In genomic region chr4:76718806-76719205, GRCh38 we compare ENCODE assay signal across 23 cellular contexts.
DNase-seq lines count a peak whose midpoint lies in the region; ATAC-seq and TF ChIP-seq lines count a peak whose summit lies in the region.
"Had no signal": no experiment of that assay in that cellular context is flagged by ENCODE, and none has a peak within 500 bp of the region (broad histone marks: within the 10 kb centered on the region; RNA-seq: fewer than 3 reads in every experiment).

No MANE protein-coding gene starts in this region.

- WGBS in smooth muscle cell (ENCODE audit: low lambda C conversion rate) = 86% methylated on average over 1 of the region's 1 CpG

- H3K27me3 ChIP-seq in BJ (ENCODE audit: control insufficient read depth, insufficient read depth, low read length) = no peaks in the 10 kb centered on the region
- no peaks in the 10 kb centered on the region for H3K27me3 ChIP-seq in smooth muscle cell (ENCODE audit: low read depth)

- H3K79me2 ChIP-seq in smooth muscle cell (ENCODE audit: low read depth) = peaks cover 42% of the 10 kb centered on the region

- peaks cover 83% of the 10 kb centered on the region for H3K4me1 Mint-ChIP-seq in HFFc6 (ENCODE audit: low read depth)
- H3K4me1 Mint-ChIP-seq in MCF 10A (ENCODE audit: insufficient read depth, unreplicated experiment) = peaks cover 33% of the 10 kb centered on the region
- H3K4me1 Mint-ChIP-seq in mesothelial cell of epicardium = peaks cover 38% of the 10 kb centered on the region
- H3K4me1 Mint-ChIP-seq in stimulated activated effector memory CD8-positive, alpha-beta T cell treated with anti-CD3 and anti-CD28 coated beads, Interleukin-12 subunit alpha, Interleukin-12 subunit beta, amount 100 ng/mL, for 72 hours = peaks cover 6% of the 10 kb centered on the region

- no peak overlapping the region for H3K4me3 Mint-ChIP-seq in HFFc6
- no peak overlapping the region for H3K4me3 Mint-ChIP-seq in MCF 10A (ENCODE audit: unreplicated experiment)
- no peak overlapping the region for H3K4me3 Mint-ChIP-seq in mesothelial cell of epicardium
- no peak overlapping the region for H3K4me3 Mint-ChIP-seq in stimulated activated effector memory CD8-positive, alpha-beta T cell treated with anti-CD3 and anti-CD28 coated beads, Interleukin-12 subunit alpha, Interleukin-12 subunit beta, amount 100 ng/mL, for 72 hours
- H3K4me3 Mint-ChIP-seq: activated CD4-positive, alpha-beta T cell treated with anti-CD3 and anti-CD28 coated beads, Interleukin-2, amount 10 ng/mL, durations not matched to agents 7 days and 5 days; activated naive CD8-positive, alpha-beta T cell treated with anti-CD3 and anti-CD28 coated beads for 36 hours; activated T-helper 17 cell treated with anti-CD3 and anti-CD28 coated beads, Interleukin-2, amount 50 U/mL, for 72 hours; CD14-positive monocyte; type B pancreatic cell had no signal

- no peak overlapping the region for H3K4me2 ChIP-seq in smooth muscle cell
- H3K4me2 ChIP-seq: SK-N-SH had no signal

- H3K9ac ChIP-seq in smooth muscle cell (ENCODE audit: low read depth) = no peak overlapping the region
- H3K9ac ChIP-seq: SK-N-SH had no signal

- H3F3A ChIP-seq in smooth muscle cell (ENCODE audit: low read depth) = no peaks in the 10 kb centered on the region

- H3K27ac Mint-ChIP-seq in HFFc6 = peak overlapping the region; percentile 31; the same call in 1 of the 2 replicates
- H3K27ac Mint-ChIP-seq in MCF 10A (ENCODE audit: low read depth, unreplicated experiment) = peak overlapping the region; percentile 47
- H3K27ac Mint-ChIP-seq in mesothelial cell of epicardium = peak overlapping the region; percentile 32
- no peak overlapping the region for H3K27ac Mint-ChIP-seq in stimulated activated effector memory CD8-positive, alpha-beta T cell treated with anti-CD3 and anti-CD28 coated beads, Interleukin-12 subunit alpha, Interleukin-12 subunit beta, amount 100 ng/mL, for 72 hours
- H3K27ac Mint-ChIP-seq: activated CD4-positive, alpha-beta T cell treated with anti-CD3 and anti-CD28 coated beads, Interleukin-2, amount 10 ng/mL, durations not matched to agents 7 days and 5 days; activated naive CD8-positive, alpha-beta T cell treated with anti-CD3 and anti-CD28 coated beads for 36 hours; activated T-helper 17 cell treated with anti-CD3 and anti-CD28 coated beads, Interleukin-2, amount 50 U/mL, for 72 hours; CD14-positive monocyte; type B pancreatic cell had no signal

- no peak for ATAC-seq in stimulated activated effector memory CD8-positive, alpha-beta T cell treated with anti-CD3 and anti-CD28 coated beads, Interleukin-12 subunit alpha, Interleukin-12 subunit beta, amount 100 ng/mL, for 72 hours
- ATAC-seq: activated T-helper 17 cell treated with anti-CD3 and anti-CD28 coated beads, Interleukin-2, amount 50 U/mL, for 72 hours; stimulated activated naive CD8-positive, alpha-beta T cell treated with anti-CD3 and anti-CD28 coated beads, Interleukin-15, Interleukin-2, amounts not matched to agents 100 U/mL and 50 U/mL, for 24 hours had no signal

- no TSS peak for BruUV-seq in MCF 10A (replicated peaks; lab: Mats Ljungman, UMichigan)

- H3K27me3 Mint-ChIP-seq in HFFc6 (ENCODE audit: insufficient read depth) = no peaks in the 10 kb centered on the region
- H3K27me3 Mint-ChIP-seq in MCF 10A (ENCODE audit: insufficient read depth, unreplicated experiment) = no peaks in the 10 kb centered on the region
- H3K27me3 Mint-ChIP-seq in mesothelial cell of epicardium (ENCODE audit: low read depth) = no peaks in the 10 kb centered on the region
- H3K27me3 Mint-ChIP-seq: type B pancreatic cell had no signal

- intact Hi-C loops in MCF 10A (cut with micrococcal nuclease) = no loop called here

- CTCF ChIA-PET in BJ (lab: Yijun Ruan, JAX) (no interaction called here), MCF 10A (lab: Yijun Ruan, JAX) (interaction anchor here (0.6 kb wide), 1 partner anchor 70 kb away, joined by 3 read pairs; no protein-coding TSS in a partner anchor)

- POLR2A ChIA-PET in BJ (lab: Charles Lee) (no interaction called here), MCF 10A (lab: Yijun Ruan, JAX) (interaction anchor here (1.1 kb wide), 2 partner anchors 15 to 28 kb away, joined by 3 to 5 read pairs; no protein-coding TSS in a partner anchor)

- H3K36me3 ChIP-seq in BJ (ENCODE audit: control insufficient read depth, insufficient read depth, low read length) (no peaks in the 10 kb centered on the region), smooth muscle cell (ENCODE audit: low read depth) (no peaks in the 10 kb centered on the region)

- H2AFZ ChIP-seq in smooth muscle cell (ENCODE audit: low read depth) = no peak overlapping the region

- 0 out of 2 replicates have a peak, but pooled peaks cover 3% of the 10 kb centered on the region for H3K9me3 Mint-ChIP-seq in HFFc6
- H3K9me3 Mint-ChIP-seq in MCF 10A (ENCODE audit: unreplicated experiment) = no peaks in the 10 kb centered on the region
- H3K9me3 Mint-ChIP-seq in mesothelial cell of epicardium = peaks cover 9% of the 10 kb centered on the region
- no peaks in the 10 kb centered on the region for H3K9me3 Mint-ChIP-seq in stimulated activated effector memory CD8-positive, alpha-beta T cell treated with anti-CD3 and anti-CD28 coated beads, Interleukin-12 subunit alpha, Interleukin-12 subunit beta, amount 100 ng/mL, for 72 hours
- H3K9me3 Mint-ChIP-seq: activated CD4-positive, alpha-beta T cell treated with anti-CD3 and anti-CD28 coated beads, Interleukin-2, amount 10 ng/mL, durations not matched to agents 7 days and 5 days; activated naive CD8-positive, alpha-beta T cell treated with anti-CD3 and anti-CD28 coated beads for 36 hours; activated T-helper 17 cell treated with anti-CD3 and anti-CD28 coated beads, Interleukin-2, amount 50 U/mL, for 72 hours; CD14-positive monocyte; type B pancreatic cell had no signal

- no peak overlapping the region for H3K27ac ChIP-seq in smooth muscle cell (ENCODE audit: low read depth)
- H3K27ac ChIP-seq: HL-60 had no signal

- H3K4me3 ChIP-seq in BJ (ENCODE audit: low read depth, low read length) = no peak overlapping the region
- H3K4me3 ChIP-seq in smooth muscle cell = no peak overlapping the region

- TF ChIP-seq CTCF in BJ (IDR thresholded peaks at IDR 0.05; ENCODE audit: insufficient read depth, low read depth, low read length) (0 out of 2 replicates have a peak, but pooled peaks have one; percentile 6), HFFc6 (IDR thresholded peaks at IDR 0.05) (no peak), MCF 10A (IDR thresholded peaks at IDR 0.05; ENCODE audit: unreplicated experiment) (no peak), mesothelial cell of epicardium (IDR thresholded peaks at IDR 0.05; ENCODE audit: unreplicated experiment) (no peak), smooth muscle cell (IDR thresholded peaks at IDR 0.05; ENCODE audit: borderline replicate concordance, insufficient read depth, poor library complexity, severe bottlenecking) (no peak)

- no peaks in the 10 kb centered on the region for H4K20me1 ChIP-seq in smooth muscle cell (ENCODE audit: low read depth)

- H3K4me1 ChIP-seq in smooth muscle cell (ENCODE audit: low read depth) = peaks cover 22% of the 10 kb centered on the region

- H3K36me3 Mint-ChIP-seq in HFFc6 (ENCODE audit: low read depth) (peaks cover 41% of the 10 kb centered on the region), MCF 10A (ENCODE audit: insufficient read depth, unreplicated experiment) (peaks cover 11% of the 10 kb centered on the region), mesothelial cell of epicardium (peaks cover 19% of the 10 kb centered on the region)
- H3K36me3 Mint-ChIP-seq in stimulated activated effector memory CD8-positive, alpha-beta T cell treated with anti-CD3 and anti-CD28 coated beads, Interleukin-12 subunit alpha, Interleukin-12 subunit beta, amount 100 ng/mL, for 72 hours = no peaks in the 10 kb centered on the region
- H3K36me3 Mint-ChIP-seq: activated naive CD8-positive, alpha-beta T cell treated with anti-CD3 and anti-CD28 coated beads for 36 hours; CD14-positive monocyte had no signal

- DNase-seq in BJ (ENCODE audit: low read depth) (no peak), HFFc6 (no peak), MCF 10A (ENCODE audit: unreplicated experiment) (no peak), mesothelial cell of epicardium (ENCODE audit: low spot score in 2 of 2, unreplicated experiment in 2 of 2) (no peak), smooth muscle cell (lab: John Stamatoyannopoulos, UW; ENCODE audit: unreplicated experiment) (no peak), dedifferentiated amniotic fluid mesenchymal stem cell (ENCODE audit: extremely low spot score) (no peak), retina (no peak)
- no peak for DNase-seq in stimulated activated effector memory CD8-positive, alpha-beta T cell treated with anti-CD3 and anti-CD28 coated beads, Interleukin-12 subunit alpha, Interleukin-12 subunit beta, amount 100 ng/mL, for 72 hours (ENCODE audit: low spot score in 2 of 2)
- DNase-seq: activated CD4-positive, alpha-beta T cell treated with anti-CD3 and anti-CD28 coated beads, Interleukin-2, amount 10 ng/mL, durations not matched to agents 7 days and 5 days; activated naive CD8-positive, alpha-beta T cell treated with anti-CD3 and anti-CD28 coated beads for 36 hours; DMS153; GDM1; NCI-H1417 treated with DMSO at 0.1 percent for 48 hours; NCI-H526; nucleus accumbens; SK-N-SH; stimulated activated CD4-positive, alpha-beta T cell treated with anti-CD3 and anti-CD28 coated beads, Interleukin-2, amount 100 ng/mL, for 24 hours; stimulated activated naive CD8-positive, alpha-beta T cell treated with anti-CD3 and anti-CD28 coated beads, Interleukin-15, Interleukin-2, amounts not matched to agents 100 U/mL and 50 U/mL, for 24 hours; T-helper 2 cell had no signal

- no peaks in the 10 kb centered on the region for H3K9me3 ChIP-seq in smooth muscle cell (replicated peaks; ENCODE audit: low read depth)
- H3K9me3 ChIP-seq: SK-N-SH had no signal
